ENCODE assay signal across 8 cellular contexts in genomic region chr14:73634333-73634833, GRCh38. TPM values are rescaled to one million over a fixed set of nuclear protein-coding genes. Genes with fewer than 3 reads are reported as not detected.
DNase-seq lines count a peak whose midpoint lies in the region; ATAC-seq lines count a peak whose summit lies in the region.

No MANE protein-coding gene starts in this region.

- ATAC-seq in HG03342 (IDR thresholded peaks at IDR 0.05; ENCODE audit: unreplicated experiment) (no peak), HG02840 (IDR thresholded peaks at IDR 0.05; ENCODE audit: low FRiP score, unreplicated experiment) (no peak)

- H3K36me3 ChIP-seq in skeletal muscle tissue (ENCODE audit: control insufficient read depth in 3 of 3, insufficient read depth in 3 of 3, low read length in 3 of 3) = peaks cover 0 to 3% (median 0%) of the 10 kb centered on the region in 3 donors

- peak overlapping the region; percentile 75 to 84 (median 83) for H3K4me3 ChIP-seq in skeletal muscle tissue (ENCODE audit: low read length in 3 of 3)

- peak overlapping the region; percentile 50 to 86 (median 82) for H3K9ac ChIP-seq in skeletal muscle tissue (ENCODE audit: low read depth in 1 of 3, low read length in 3 of 3)

- no peaks in the 10 kb centered on the region for H3K27me3 ChIP-seq in skeletal muscle tissue (ENCODE audit: control insufficient read depth in 3 of 3, insufficient read depth in 3 of 3, low read length in 3 of 3)

- peak overlapping the region; percentile 42 for H3K27ac ChIP-seq in skeletal muscle tissue (ENCODE audit: low read depth, low read length)

- H3K9me3 ChIP-seq in skeletal muscle tissue (ENCODE audit: control insufficient read depth in 3 of 3, low read length in 3 of 3) = no peaks in the 10 kb centered on the region

- peaks cover 4 to 13% (median 6%) of the 10 kb centered on the region in 3 donors for H3K4me1 ChIP-seq in skeletal muscle tissue (ENCODE audit: control insufficient read depth in 3 of 3, insufficient read depth in 3 of 3, low read length in 3 of 3)

- DNase-seq in DMS53 treated with DMSO at 0.1 percent for 48 hours (lab: John Stamatoyannopoulos, UW; ENCODE audit: unreplicated experiment) (peak; percentile 34), M059J (ENCODE audit: low read depth) (peak; percentile 32), astrocyte of the hippocampus (ENCODE audit: low read depth, low spot score) (peak; percentile 65), iPS-NIHi11 (ENCODE audit: low spot score) (peak; percentile 86)
- DNase-seq in activated CD8-positive, alpha-beta memory T cell treated with anti-CD3 and anti-CD28 coated beads for 24 hours = no peak

RNA-seq across cellular contexts. Expression of gene DNAL1, which starts 10.4 kb away (rescaled TPM):
- total RNA-seq in M059J (2014; rRNA removed; shearing (Covaris generic)) = 3.2 and 20.6 TPM in 2 replicates
- total RNA-seq in skeletal muscle tissue = 5.2 TPM

RNA-seq across cellular contexts. Expression of gene ACOT6, which starts 22.1 kb away (rescaled TPM):
- total RNA-seq in M059J (2014; rRNA removed; shearing (Covaris generic)) = not detected in 2 replicates
- not detected for total RNA-seq in skeletal muscle tissue

RNA-seq across cellular contexts. Expression of gene ACOT4, which starts 42.7 kb away (rescaled TPM):
- total RNA-seq in M059J (2014; rRNA removed; shearing (Covaris generic)) = 0.15 TPM in 1 of 2 replicates, not detected in the other
- total RNA-seq in skeletal muscle tissue = 0.52 TPM
